ENCODE assay signal across 8 cellular contexts in the genomic region with DNA sequence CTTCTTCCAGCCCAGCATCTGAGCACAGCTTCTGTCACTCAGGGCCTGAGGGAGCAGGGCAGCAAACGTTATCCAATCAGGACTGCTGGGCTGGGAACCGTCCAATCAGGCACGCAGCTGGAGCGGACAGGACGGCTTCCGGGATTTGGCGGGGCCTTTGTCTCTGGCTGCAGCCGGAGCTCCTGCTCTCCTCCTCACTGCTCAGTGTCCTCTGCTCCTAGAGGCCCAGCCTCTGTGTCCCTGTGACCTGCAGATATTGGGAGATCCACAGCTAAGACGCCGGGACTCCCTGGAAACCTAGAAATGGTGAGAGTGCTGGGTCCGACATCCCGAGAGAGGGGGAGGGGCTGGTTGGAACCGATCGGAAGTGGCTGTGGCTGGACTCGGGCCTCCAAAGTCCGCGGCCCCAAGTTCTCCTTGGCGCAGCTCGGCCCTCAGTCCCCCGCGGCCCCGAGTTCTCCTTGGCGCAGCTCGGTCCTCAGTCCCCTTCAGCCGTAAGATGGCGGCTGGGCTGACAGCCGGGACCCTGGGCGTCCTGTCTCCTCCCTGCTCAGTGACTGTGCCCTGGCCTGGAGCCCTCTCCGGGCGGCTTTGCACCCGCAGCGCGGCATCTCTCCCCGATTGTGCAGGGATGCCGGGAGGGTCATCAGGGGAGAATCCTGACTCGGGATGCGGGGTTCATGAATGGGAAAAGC. TPM values are rescaled to one million over a fixed set of nuclear protein-coding genes. Genes with fewer than 3 reads are reported as not detected.
A peak's percentile ranks its signal among the peaks of the same experiment; 100 is the strongest.
DNase-seq lines count a peak whose midpoint lies in the region; ATAC-seq and TF ChIP-seq lines count a peak whose summit lies in the region.

Gene ZNF107 (plus strand): TSS at position 154 of the 695 bp plus-strand sequence. CDS start 150 bp downstream, at position 304.

- H3K4me3 Mint-ChIP-seq in activated naive CD8-positive, alpha-beta T cell = peak within 1 kb of the TSS; percentile 94
- peak within 1 kb of the TSS; percentile 97 for H3K4me3 Mint-ChIP-seq in osteocyte (ENCODE audit: unreplicated experiment)

- POLR2A ChIA-PET in GM10248 (lab: Yijun Ruan, JAX) = interaction anchor here (1.1 kb wide), 1 partner anchor 352 kb away, joined by 4 read pairs; the partner anchor contains the start of gene ZNF736

- peaks cover 29% of the 10 kb centered on the region for H3K36me3 Mint-ChIP-seq in activated naive CD8-positive, alpha-beta T cell
- peaks cover 12% of the 10 kb centered on the region for H3K36me3 Mint-ChIP-seq in osteocyte (ENCODE audit: unreplicated experiment)

- ATAC-seq in HG02623 (IDR thresholded peaks at IDR 0.05; ENCODE audit: unreplicated experiment) = peak; percentile 98

- H3K9me3 ChIP-seq in thyroid gland = no peaks in the 10 kb centered on the region

- peak in 1 of 2 donors; percentile 76 for TF ChIP-seq POLR2A in thyroid gland (IDR thresholded peaks at IDR 0.05)

- no peak for TF ChIP-seq CTCF in GM10248 (IDR thresholded peaks at IDR 0.05; ENCODE audit: control extremely low read depth, extremely low read depth, low read depth, missing control alignments)
- TF ChIP-seq CTCF in osteocyte (IDR thresholded peaks at IDR 0.05) = no peak
- no peak for TF ChIP-seq CTCF in thyroid gland (IDR thresholded peaks at IDR 0.05)

- H3K27ac Mint-ChIP-seq in activated naive CD8-positive, alpha-beta T cell = peak within 1 kb of the TSS; percentile 96
- H3K27ac Mint-ChIP-seq in osteocyte (ENCODE audit: unreplicated experiment) = peak within 1 kb of the TSS; percentile 92

- peaks cover 53% of the 10 kb centered on the region for H3K4me1 Mint-ChIP-seq in activated naive CD8-positive, alpha-beta T cell (ENCODE audit: low read depth)
- peaks cover 22% of the 10 kb centered on the region for H3K4me1 Mint-ChIP-seq in osteocyte (ENCODE audit: unreplicated experiment)

- intact Hi-C loops in head of caudate nucleus (cut with DNase I) = no loop called here
- intact Hi-C loops in thyroid gland (cut with DNase I) = no loop called here

- peak within 1 kb of the TSS; percentile 51 to 54 (median 54) for H3K27ac ChIP-seq in thyroid gland

- no peaks in the 10 kb centered on the region for H3K27me3 Mint-ChIP-seq in activated naive CD8-positive, alpha-beta T cell
- H3K27me3 Mint-ChIP-seq in osteocyte (ENCODE audit: unreplicated experiment) = peaks cover 2% of the 10 kb centered on the region

- WGBS in thyroid gland, 2 donors = 0% methylated on average over 20 to 36 of the region's 37 CpGs

- H3K27me3 ChIP-seq in thyroid gland = no peaks in the 10 kb centered on the region

- no peaks in the 10 kb centered on the region for H3K36me3 ChIP-seq in thyroid gland

- peak within 1 kb of the TSS; percentile 54 to 63 (median 58) for H3K4me3 ChIP-seq in thyroid gland (replicated peaks in 1 of 3)

- H3K4me1 ChIP-seq in thyroid gland = peaks cover 0 to 9% of the 10 kb centered on the region in 2 donors

- peaks cover 3% of the 10 kb centered on the region for H3K9me3 Mint-ChIP-seq in activated naive CD8-positive, alpha-beta T cell (ENCODE audit: low read depth)
- peaks cover 4% of the 10 kb centered on the region for H3K9me3 Mint-ChIP-seq in osteocyte (ENCODE audit: unreplicated experiment)

- DNase-seq in GM10248 (ENCODE audit: extremely low spot score) (peak; percentile 89), NCI-H1105 (lab: John Stamatoyannopoulos, UW) (peak; percentile 87), SKM-1 treated with dmso at 0.1 percent for 144 hours (lab: John Stamatoyannopoulos, UW; ENCODE audit: unreplicated experiment) (peak; percentile 89), head of caudate nucleus (peak; percentile 89 to 98 (median 96)), osteocyte (ENCODE audit: extremely low spot score, unreplicated experiment) (peak; percentile 95), thyroid gland (peak; percentile 94 to 95)

- CTCF ChIA-PET in GM10248 (lab: Yijun Ruan, JAX) = interaction anchor here (0.8 kb wide), 1 partner anchor 11 kb away, joined by 3 read pairs; no protein-coding TSS in a partner anchor

RNA-seq across cellular contexts. Expression of gene ZNF107, which starts in this region (rescaled TPM):
- 2.4 and 2.6 TPM in 2 replicates for total RNA-seq in osteocyte
- total RNA-seq in thyroid gland = 10 to 100 TPM in 3 of 4 donors, 1 to 10 TPM in 1; 8.5 to 16.4 (median 12.9) TPM

Comparison
In these comparisons a context has a peak if more than half of its experiments do, and no peak if none do; other contexts are left out.
1. Peak in every context shown above with its lines: DNase-seq, ATAC-seq, H3K4me3 ChIP-seq and H3K27ac ChIP-seq.